8 cellular contexts compared by ENCODE assay signal in the genomic region with DNA sequence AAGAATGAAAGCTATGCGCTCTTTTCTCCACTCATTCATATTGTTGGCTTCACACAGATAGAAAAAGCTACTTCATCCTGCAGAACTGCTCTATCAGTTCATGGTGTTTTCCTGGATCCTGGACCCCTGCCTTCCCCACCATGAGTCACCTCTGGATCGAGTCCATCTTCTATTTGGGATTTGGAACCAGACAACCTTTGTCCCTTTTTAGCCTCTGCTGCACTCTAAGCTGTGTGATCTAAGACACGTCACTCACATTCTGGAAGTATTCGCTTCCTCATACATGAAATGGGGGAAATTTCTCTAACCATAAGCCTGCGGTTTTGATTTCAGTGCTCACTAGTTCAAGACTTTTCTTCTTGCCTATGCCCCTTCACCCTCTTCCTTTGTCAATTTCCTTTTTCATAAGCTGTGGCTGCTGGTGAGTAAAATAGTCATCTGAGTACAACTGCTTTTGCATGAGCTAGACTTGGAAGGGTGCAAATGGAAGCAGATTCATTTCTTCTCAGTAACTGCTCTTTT.
DNase-seq lines count a peak whose midpoint lies in the region; ATAC-seq and TF ChIP-seq lines count a peak whose summit lies in the region.

No MANE protein-coding gene starts in this region.

- DNase-seq in AG09319 (ENCODE audit: extremely low read depth, low read depth) (peak; percentile 56), SIG-M5 treated with dmso at 0.1 percent for 504 hours (lab: John Stamatoyannopoulos, UW; ENCODE audit: unreplicated experiment) (peak; percentile 99), fibroblast of gingiva (ENCODE audit: low read depth) (peak; percentile 75), putamen (ENCODE audit: low spot score) (peak; percentile 17), DMS 273 treated with DMSO at 0.1 percent for 48 hours (lab: John Stamatoyannopoulos, UW) (no peak), SHP77 treated with DMSO at 0.1 percent for 48 hours (lab: John Stamatoyannopoulos, UW) (no peak)

- peak; percentile 94 for ATAC-seq in GM18909 (IDR thresholded peaks at IDR 0.05; ENCODE audit: poor library complexity, unreplicated experiment)
- ATAC-seq in HG03060 (IDR thresholded peaks at IDR 0.05; ENCODE audit: low read depth, unreplicated experiment): peak; percentile 91

- TF ChIP-seq CTCF in AG09319 (IDR thresholded peaks at IDR 0.05; ENCODE audit: low read depth, low read length): no peak

Comparison
In these comparisons a context has a peak if more than half of its experiments do, and no peak if none do; other contexts are left out.
1. DNase-seq: peak in AG09319 (single experiment), SIG-M5 treated with dmso at 0.1 percent for 504 hours (single experiment), fibroblast of gingiva (single experiment) and putamen (single experiment); none in DMS 273 treated with DMSO at 0.1 percent for 48 hours (single experiment) and SHP77 treated with DMSO at 0.1 percent for 48 hours (single experiment).